In genomic region chr2:185014076-185014475, GRCh38 we compare ENCODE assay signal across 27 cellular contexts.
"Had no signal": no experiment of that assay in that cellular context is flagged by ENCODE, and none has a peak within 500 bp of the region (broad histone marks: within the 10 kb centered on the region; RNA-seq: fewer than 3 reads in every experiment).

No MANE protein-coding gene starts in this region.

- H3K27me3 Mint-ChIP-seq: dendritic cell treated with granulocyte-macrophage colony-stimulating factor and Interleukin-4, amounts not matched to agents 40 ng/mL and 50 ng/mL, for 4 days; effector memory CD8-positive, alpha-beta T cell had no signal

- H3K4me3 ChIP-seq: colonic mucosa, coronary artery, dorsolateral prefrontal cortex, esophagus muscularis mucosa, esophagus squamous epithelium, gastrocnemius medialis, gastroesophageal sphincter, heart left ventricle, heart right ventricle had no signal

- H3K4me3 Mint-ChIP-seq: dendritic cell treated with granulocyte-macrophage colony-stimulating factor and Interleukin-4, amounts not matched to agents 40 ng/mL and 50 ng/mL, for 4 days; effector memory CD8-positive, alpha-beta T cell; endodermal cell had no signal

- ATAC-seq: effector memory CD8-positive, alpha-beta T cell; esophagus mucosa; foreskin keratinocyte; gastrocnemius medialis; gastroesophageal sphincter; heart left ventricle; heart right ventricle had no signal

- H3K4me1 Mint-ChIP-seq: endodermal cell had no signal

- H3K27ac Mint-ChIP-seq: dendritic cell treated with granulocyte-macrophage colony-stimulating factor and Interleukin-4, amounts not matched to agents 40 ng/mL and 50 ng/mL, for 4 days; effector memory CD8-positive, alpha-beta T cell; endodermal cell had no signal

- H3K4me1 ChIP-seq: colonic mucosa, esophagus muscularis mucosa, esophagus squamous epithelium, foreskin keratinocyte, gastrocnemius medialis, gastroesophageal sphincter, heart left ventricle, heart right ventricle had no signal

- H3K27me3 ChIP-seq: colonic mucosa, dorsolateral prefrontal cortex, esophagus muscularis mucosa, esophagus squamous epithelium, foreskin keratinocyte, gastrocnemius medialis, gastroesophageal sphincter, heart left ventricle, heart right ventricle had no signal

- H3K27ac ChIP-seq: colonic mucosa, coronary artery, dorsolateral prefrontal cortex, epithelial cell of prostate, esophagus muscularis mucosa, esophagus squamous epithelium, foreskin keratinocyte, gastrocnemius medialis, gastroesophageal sphincter, heart left ventricle, heart right ventricle had no signal

- H3K36me3 ChIP-seq: colonic mucosa, esophagus muscularis mucosa, esophagus squamous epithelium, gastrocnemius medialis, gastroesophageal sphincter, heart left ventricle, heart right ventricle had no signal

- H3K9me3 ChIP-seq: colonic mucosa had no signal

- FAIRE-seq: colon, endometrium, frontal cortex had no signal

- DNase-seq: colonic mucosa; cortex of kidney; dermis blood vessel endothelial cell; dorsolateral prefrontal cortex; effector CD4-positive, alpha-beta T cell; effector CD8-positive, alpha-beta T cell; effector memory CD4-positive, alpha-beta T cell; effector memory CD8-positive, alpha-beta T cell; endodermal cell; erythroblast; esophagus squamous epithelium; foreskin fibroblast; foreskin keratinocyte; foreskin melanocyte; gastrocnemius medialis; head of caudate nucleus; heart left ventricle; heart right ventricle had no signal
